Comparison of ENCODE assay signal across 14 cellular contexts in the genomic region with DNA sequence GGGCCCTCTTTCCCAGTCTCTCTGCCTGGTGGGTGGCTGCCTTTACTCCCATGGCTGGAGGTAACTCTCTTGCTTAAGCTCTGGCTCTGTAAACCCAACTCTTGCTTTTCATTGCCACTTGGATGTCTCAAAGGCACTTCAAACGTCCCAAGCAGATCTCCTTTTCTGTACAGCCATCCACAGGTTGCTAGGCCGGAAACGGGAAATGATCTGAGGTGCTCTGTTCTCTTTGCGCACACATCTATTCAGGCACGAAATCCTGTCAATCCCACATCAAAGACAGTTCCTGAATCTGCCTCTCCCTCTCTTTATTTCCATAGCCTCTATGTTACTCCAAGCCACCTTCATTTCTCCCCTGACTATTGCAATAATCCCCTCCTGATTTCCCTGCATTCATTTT.
DNase-seq lines count a peak whose midpoint lies in the region.
"Had no signal": no experiment of that assay in that cellular context is flagged by ENCODE, and none has a peak within 500 bp of the region (broad histone marks: within the 10 kb centered on the region; RNA-seq: fewer than 3 reads in every experiment).

No MANE protein-coding gene starts in this region.

- H3K27me3 Mint-ChIP-seq in CD8-positive, alpha-beta memory T cell: peaks cover 4 to 46% of the 10 kb centered on the region in 2 donors
- H3K27me3 Mint-ChIP-seq: CD4-positive, alpha-beta T cell had no signal

- no peak overlapping the region for H2BK5ac ChIP-seq in neuronal stem cell (ENCODE audit: low read length)

- intact Hi-C loops in cardiac septum (cut with DNase I): no loop called here

- POLR2A ChIA-PET in CD8-positive, alpha-beta memory T cell (lab: Charles Lee): no interaction called here

- H3K36me3 Mint-ChIP-seq in CD8-positive, alpha-beta memory T cell: no peaks in the 10 kb centered on the region
- H3K36me3 Mint-ChIP-seq: CD14-positive monocyte had no signal

- H3K27me3 ChIP-seq in BLaER1: no peaks in the 10 kb centered on the region
- H3K27me3 ChIP-seq in BLaER1 treated with 17β-estradiol and CSF1 and Interleukin-3, amounts not matched to agents 10 nM and 100 nM: no peaks in the 10 kb centered on the region
- H3K27me3 ChIP-seq in neuronal stem cell (ENCODE audit: control insufficient read depth in 3 of 3, insufficient read depth in 3 of 3, low read depth in 1 of 3, low read length in 3 of 3): peaks cover 0 to 16% (median 0%) of the 10 kb centered on the region in 3 experiments
- H3K27me3 ChIP-seq in CD8-positive, alpha-beta memory T cell (ENCODE audit: insufficient read depth, low read length, poor library complexity, severe bottlenecking): no peaks in the 10 kb centered on the region

- H2BK120ac ChIP-seq in neuronal stem cell (ENCODE audit: low read depth, low read length): no peak overlapping the region

- no peak overlapping the region for H3K18ac ChIP-seq in neuronal stem cell (ENCODE audit: low read length)

- no peak overlapping the region for H3K4ac ChIP-seq in neuronal stem cell (ENCODE audit: low read length)

- H3K36me3 ChIP-seq in BLaER1 (no peaks in the 10 kb centered on the region), neuronal stem cell (replicated peaks in 1 of 2; ENCODE audit: control insufficient read depth in 2 of 2, insufficient read depth in 2 of 2, low read length in 2 of 2) (no peaks in the 10 kb centered on the region)
- no peaks in the 10 kb centered on the region for H3K36me3 ChIP-seq in BLaER1 treated with 17β-estradiol and CSF1 and Interleukin-3, amounts not matched to agents 10 nM and 100 nM
- no peaks in the 10 kb centered on the region for H3K36me3 ChIP-seq in CD8-positive, alpha-beta memory T cell (ENCODE audit: insufficient read depth, low read length)

- H3K9me3 ChIP-seq in BLaER1 (no peaks in the 10 kb centered on the region), neuronal stem cell (replicated peaks in 1 of 2; ENCODE audit: control insufficient read depth in 2 of 2, insufficient read depth in 1 of 2, low read depth in 1 of 2, low read length in 2 of 2) (no peaks in the 10 kb centered on the region)
- H3K9me3 ChIP-seq in BLaER1 treated with 17β-estradiol and CSF1 and Interleukin-3, amounts not matched to agents 10 nM and 100 nM (replicated peaks in 1 of 11): no peaks in the 10 kb centered on the region
- H3K9me3 ChIP-seq in CD8-positive, alpha-beta memory T cell (ENCODE audit: low read length): no peaks in the 10 kb centered on the region

- H3K4me1 ChIP-seq in BLaER1 (peaks cover 36% of the 10 kb centered on the region), neuronal stem cell (ENCODE audit: control insufficient read depth in 2 of 2, insufficient read depth in 1 of 2, low read depth in 1 of 2, low read length in 2 of 2) (no peaks in the 10 kb centered on the region)
- peaks cover 11 to 36% (median 27%) of the 10 kb centered on the region in 10 experiments for H3K4me1 ChIP-seq in BLaER1 treated with 17β-estradiol and CSF1 and Interleukin-3, amounts not matched to agents 10 nM and 100 nM
- no peaks in the 10 kb centered on the region for H3K4me1 ChIP-seq in CD8-positive, alpha-beta memory T cell (ENCODE audit: insufficient read depth, low read length)

- no peaks in the 10 kb centered on the region for H3K4me1 Mint-ChIP-seq in CD8-positive, alpha-beta memory T cell
- H3K4me1 Mint-ChIP-seq: GM23338 had no signal

- H3K79me1 ChIP-seq in neuronal stem cell (ENCODE audit: low read depth, low read length): no peaks in the 10 kb centered on the region

- H4K91ac ChIP-seq in neuronal stem cell (ENCODE audit: low read depth, low read length, poor library complexity): no peak overlapping the region

- no peak overlapping the region for H4K8ac ChIP-seq in neuronal stem cell (ENCODE audit: low read depth, low read length)

- no peak overlapping the region for H3K23ac ChIP-seq in neuronal stem cell (ENCODE audit: low read depth, low read length, poor library complexity)

- H4K20me1 ChIP-seq in BLaER1: no peaks in the 10 kb centered on the region
- H4K20me1 ChIP-seq in BLaER1 treated with 17β-estradiol and CSF1 and Interleukin-3, amounts not matched to agents 10 nM and 100 nM: no peaks in the 10 kb centered on the region

- H3K4me3 ChIP-seq in BLaER1 (no peak overlapping the region), neuronal stem cell (ENCODE audit: low read length in 2 of 2) (no peak overlapping the region)
- no peak overlapping the region for H3K4me3 ChIP-seq in BLaER1 treated with 17β-estradiol and CSF1 and Interleukin-3, amounts not matched to agents 10 nM and 100 nM
- no peak overlapping the region for H3K4me3 ChIP-seq in CD8-positive, alpha-beta memory T cell (ENCODE audit: low read length)
- H3K4me3 ChIP-seq: GM23338 had no signal

- H3K27ac Mint-ChIP-seq in CD8-positive, alpha-beta memory T cell: no peak overlapping the region
- H3K27ac Mint-ChIP-seq: CD4-positive, alpha-beta T cell; GM23338; H9 had no signal

- H3K9ac ChIP-seq in BLaER1 (no peak overlapping the region), neuronal stem cell (ENCODE audit: low read depth, low read length, poor library complexity) (no peak overlapping the region)
- no peak overlapping the region for H3K9ac ChIP-seq in BLaER1 treated with 17β-estradiol and CSF1 and Interleukin-3, amounts not matched to agents 10 nM and 100 nM

- H3K14ac ChIP-seq in neuronal stem cell (ENCODE audit: low read length): no peak overlapping the region

- no peak overlapping the region; the same call in 1 of the 2 replicates for H3K27ac ChIP-seq in BLaER1
- no peak overlapping the region for H3K27ac ChIP-seq in BLaER1 treated with 17β-estradiol and CSF1 and Interleukin-3, amounts not matched to agents 10 nM and 100 nM
- no peak overlapping the region for H3K27ac ChIP-seq in neuronal stem cell (replicated peaks; ENCODE audit: low read length)
- no peak overlapping the region for H3K27ac ChIP-seq in CD8-positive, alpha-beta memory T cell (ENCODE audit: low read depth, low read length)

- H2AFZ ChIP-seq in neuronal stem cell (ENCODE audit: low read length): peak overlapping the region; percentile 42
- H2AFZ ChIP-seq: GM23338 had no signal

- peak; percentile 77 for DNase-seq in SW480 (ENCODE audit: low spot score)
- DNase-seq in neuronal stem cell (ENCODE audit: low spot score): no peak
- no peak for DNase-seq in CD8-positive, alpha-beta memory T cell
- DNase-seq in cardiac septum (ENCODE audit: low spot score): no peak
- DNase-seq: Calu3; CD4-positive, alpha-beta T cell; COR-L47; DMS79; GF-D8; H9 had no signal

- no peak overlapping the region for H2AK5ac ChIP-seq in neuronal stem cell (ENCODE audit: low read depth, low read length)

- no peak overlapping the region for H3K4me3 Mint-ChIP-seq in CD8-positive, alpha-beta memory T cell
- H3K4me3 Mint-ChIP-seq: CD14-positive monocyte; CD4-positive, alpha-beta T cell; GM23338; H9 had no signal

- CTCF ChIA-PET in CD8-positive, alpha-beta memory T cell (lab: Charles Lee): no interaction called here

- no CpG with 5 or more reads among the region's 5 CpGs for WGBS in neuronal stem cell (ENCODE audit: extremely low coverage in 2 of 2, insufficient read length in 2 of 2, insufficient replicate concordance in 1 of 2), 2 donors

- no peaks in the 10 kb centered on the region for H3K9me3 Mint-ChIP-seq in CD8-positive, alpha-beta memory T cell
- H3K9me3 Mint-ChIP-seq: CD14-positive monocyte; CD4-positive, alpha-beta T cell; GM23338; H9 had no signal

- H3K4me2 ChIP-seq in BLaER1 (peak overlapping the region; percentile 57), neuronal stem cell (ENCODE audit: insufficient read depth, low read length, poor library complexity, severe bottlenecking) (no peak overlapping the region)
- peak overlapping the region; percentile 21 to 63 (median 44); a peak in 21 of 22 replicates for H3K4me2 ChIP-seq in BLaER1 treated with 17β-estradiol and CSF1 and Interleukin-3, amounts not matched to agents 10 nM and 100 nM
- H3K4me2 ChIP-seq: GM23338 had no signal

- H2BK12ac ChIP-seq in neuronal stem cell (ENCODE audit: low read length): no peak overlapping the region

- H2BK15ac ChIP-seq in neuronal stem cell (ENCODE audit: low read length): no peak overlapping the region
